16 cellular contexts compared by ENCODE assay signal in genomic region chr5:24850911-24851310, GRCh38.
A peak's percentile ranks its signal among the peaks of the same experiment; 100 is the strongest.
DNase-seq lines count a peak whose midpoint lies in the region; ATAC-seq, FAIRE-seq and TF ChIP-seq lines count a peak whose summit lies in the region.
"Had no signal": no experiment of that assay in that cellular context is flagged by ENCODE, and none has a peak within 500 bp of the region (broad histone marks: within the 10 kb centered on the region; RNA-seq: fewer than 3 reads in every experiment).

No MANE protein-coding gene starts in this region.

- no peak overlapping the region for H3K56ac ChIP-seq in H1 (replicated peaks; ENCODE audit: insufficient read length, low read depth, low read length)

- no peak overlapping the region for H3K18ac ChIP-seq in H1 (ENCODE audit: extremely low read depth, low read length)

- no peaks in the 10 kb centered on the region; the same call in 1 of the 2 replicates for H3K9me3 ChIP-seq in SU-DHL-6 (ENCODE audit: insufficient read depth, low read length)
- H3K9me3 ChIP-seq in H1 (ENCODE audit: insufficient read depth in 2 of 2, low read depth in 1 of 2, low read length in 1 of 2): no peaks in the 10 kb centered on the region

- H3K36me3 Mint-ChIP-seq in activated T-helper 2 cell treated with anti-CD3 and anti-CD28 coated beads, Interferon-gamma antibody, Interleukin-2, Interleukin-4, amounts not matched to agents 10 μg/mL and 5 μg/mL and 100 μg/mL, durations not matched to agents 14 hours and 24 hours and 36 hours (ENCODE audit: low read depth): no peaks in the 10 kb centered on the region
- H3K36me3 Mint-ChIP-seq: CD4-positive, alpha-beta memory T cell had no signal

- H4K20me1 ChIP-seq in SU-DHL-6 (ENCODE audit: low read depth, low read length): no peaks in the 10 kb centered on the region
- no peaks in the 10 kb centered on the region for H4K20me1 ChIP-seq in H1 (replicated peaks in 1 of 2; ENCODE audit: control insufficient read depth in 1 of 2, insufficient read depth in 2 of 2, low read length in 2 of 2)

- POLR2A ChIA-PET in H1 (lab: Charles Lee; ENCODE audit: partially characterized antibody): no interaction called here

- DNase-seq in G401 (ENCODE audit: low spot score): peak; percentile 12
- no peak for DNase-seq in H1 (ENCODE audit: low read depth in 1 of 2, low spot score in 2 of 2)
- peak; percentile 22 for DNase-seq in pons (ENCODE audit: low spot score)
- DNase-seq in activated T-helper 2 cell treated with anti-CD3 and anti-CD28 coated beads, Interferon-gamma antibody, Interleukin-2, Interleukin-4, amounts not matched to agents 10 μg/mL and 5 μg/mL and 100 μg/mL, durations not matched to agents 14 hours and 24 hours and 36 hours (ENCODE audit: low spot score): no peak
- DNase-seq in DMS79 (lab: John Stamatoyannopoulos, UW): no peak
- DNase-seq: ACHN; CD4-positive, alpha-beta memory T cell; COR-L47; GM23248; HCEC 1CT; HFFc6; Karpas-422 had no signal

- H3K79me1 ChIP-seq in H1 (ENCODE audit: low read depth, low read length): no peaks in the 10 kb centered on the region

- no peaks in the 10 kb centered on the region for H3K27me3 ChIP-seq in SU-DHL-6 (ENCODE audit: low read length)
- H3K27me3 ChIP-seq in H1 (replicated peaks in 1 of 4; ENCODE audit: control insufficient read depth in 3 of 4, extremely low read depth in 1 of 4, insufficient read depth in 3 of 4, low read length in 3 of 4): no peaks in the 10 kb centered on the region

- H3K27me3 Mint-ChIP-seq in activated T-helper 2 cell treated with anti-CD3 and anti-CD28 coated beads, Interferon-gamma antibody, Interleukin-2, Interleukin-4, amounts not matched to agents 10 μg/mL and 5 μg/mL and 100 μg/mL, durations not matched to agents 14 hours and 24 hours and 36 hours (ENCODE audit: low read depth): no peaks in the 10 kb centered on the region
- H3K27me3 Mint-ChIP-seq: B cell; CD4-positive, alpha-beta memory T cell had no signal

- H2BK12ac ChIP-seq in H1 (ENCODE audit: low read depth, low read length): no peak overlapping the region

- H2BK5ac ChIP-seq in H1 (ENCODE audit: low read depth, low read length): no peak overlapping the region

- no peak overlapping the region for H2BK120ac ChIP-seq in H1 (replicated peaks; ENCODE audit: low read depth, low read length)

- H3K4me1 ChIP-seq in H1 (replicated peaks in 1 of 4; ENCODE audit: control insufficient read depth in 3 of 4, insufficient read depth in 4 of 4, low read length in 3 of 4): peaks cover 0 to 11% (median under 1%) of the 10 kb centered on the region in 4 experiments; a peak in 1 of 7 replicates

- no peaks in the 10 kb centered on the region for H3K9me2 ChIP-seq in SU-DHL-6 (replicated peaks; ENCODE audit: insufficient read depth, low read length)

- no peak for ATAC-seq in GM21447 (IDR thresholded peaks at IDR 0.05; ENCODE audit: unreplicated experiment)
- ATAC-seq: K562 had no signal

- H3K9ac ChIP-seq in SU-DHL-6 (ENCODE audit: low read length) (no peak overlapping the region), H1 (replicated peaks in 1 of 4; ENCODE audit: extremely low read depth in 1 of 4, low read depth in 3 of 4, low read length in 3 of 4) (no peak overlapping the region)
- H3K9ac ChIP-seq: GM23248 had no signal

- no peaks in the 10 kb centered on the region for H3K36me3 ChIP-seq in SU-DHL-6 (ENCODE audit: low read length)
- H3K36me3 ChIP-seq in H1 (ENCODE audit: control insufficient read depth in 2 of 4, insufficient read depth in 4 of 4, low read length in 3 of 4): no peaks in the 10 kb centered on the region; a peak in 1 of 8 replicates

- no peak overlapping the region for H4K91ac ChIP-seq in H1 (replicated peaks; ENCODE audit: insufficient read length, low read length)

- no peak overlapping the region for H2BK15ac ChIP-seq in H1 (ENCODE audit: low read length)

- no peak overlapping the region for H3K23ac ChIP-seq in H1 (ENCODE audit: insufficient read length)

- no peak overlapping the region for H2AK5ac ChIP-seq in H1 (ENCODE audit: low read depth, low read length)

- TF ChIP-seq RAD21 in H1 (IDR thresholded peaks at IDR 0.05 in 1 of 2, conservative IDR thresholded peaks at IDR 0.05 in 1 of 2; ENCODE audit: low read depth in 2 of 2, low read length in 2 of 2): no peak

- 91% methylated on average over 3 of the region's 3 CpGs; no CpG with 5 or more reads in 1 of the 2 experiments for WGBS in H1 (ENCODE audit: extremely low coverage in 1 of 2, insufficient coverage in 1 of 2, insufficient read length in 1 of 2, insufficient replicate concordance in 2 of 2, low coverage in 1 of 2, low lambda C conversion rate in 2 of 2, missing lambda C conversion rate in 1 of 2), 2 experiments

- H4K5ac ChIP-seq in H1 (ENCODE audit: insufficient read length, low read depth, low read length): no peak overlapping the region

- FAIRE-seq in H1 (lab: Jason Lieb, UNC): no peak
- FAIRE-seq: K562 had no signal

- H2BK20ac ChIP-seq in H1 (ENCODE audit: low read length): no peak overlapping the region

- no peaks in the 10 kb centered on the region for H3F3A ChIP-seq in SU-DHL-6 (ENCODE audit: insufficient read depth)

- H3K79me2 ChIP-seq in SU-DHL-6 (ENCODE audit: insufficient read depth, low read length): no peaks in the 10 kb centered on the region
- no peaks in the 10 kb centered on the region for H3K79me2 ChIP-seq in H1 (ENCODE audit: control insufficient read depth in 1 of 2, insufficient read depth in 2 of 2, low read length in 2 of 2)

- no peak overlapping the region for H3K4ac ChIP-seq in H1 (replicated peaks; ENCODE audit: insufficient read length, low read depth, low read length)

- no peak overlapping the region for H3K4me2 ChIP-seq in SU-DHL-6 (ENCODE audit: low read depth, low read length, poor library complexity, severe bottlenecking)
- H3K4me2 ChIP-seq in H1 (ENCODE audit: insufficient read depth in 1 of 2, low read depth in 2 of 2, low read length in 2 of 2): no peak overlapping the region

- TF ChIP-seq POLR2A in H1 (IDR thresholded peaks at IDR 0.05; ENCODE audit: control extremely low read depth in 1 of 2, low read depth in 2 of 2, low read length in 2 of 2): no peak

- no peaks in the 10 kb centered on the region for H3K4me1 Mint-ChIP-seq in activated T-helper 2 cell treated with anti-CD3 and anti-CD28 coated beads, Interferon-gamma antibody, Interleukin-2, Interleukin-4, amounts not matched to agents 10 μg/mL and 5 μg/mL and 100 μg/mL, durations not matched to agents 14 hours and 24 hours and 36 hours (ENCODE audit: low read depth)
- H3K4me1 Mint-ChIP-seq: B cell; CD4-positive, alpha-beta memory T cell had no signal

- no peak overlapping the region for H3K14ac ChIP-seq in H1 (ENCODE audit: insufficient read length)

- intact Hi-C loops in activated T-helper 2 cell treated with anti-CD3 and anti-CD28 coated beads, Interferon-gamma antibody, Interleukin-2, Interleukin-4, amounts not matched to agents 10 μg/mL and 5 μg/mL and 100 μg/mL, durations not matched to agents 14 hours and 24 hours and 36 hours (cut with micrococcal nuclease): no loop called here

- no peak overlapping the region for H3K4me3 Mint-ChIP-seq in activated T-helper 2 cell treated with anti-CD3 and anti-CD28 coated beads, Interferon-gamma antibody, Interleukin-2, Interleukin-4, amounts not matched to agents 10 μg/mL and 5 μg/mL and 100 μg/mL, durations not matched to agents 14 hours and 24 hours and 36 hours (ENCODE audit: low read depth)
- H3K4me3 Mint-ChIP-seq: B cell; CD4-positive, alpha-beta memory T cell; HFFc6 had no signal

- no peak overlapping the region for H4K8ac ChIP-seq in H1 (ENCODE audit: extremely low read depth, insufficient read depth, low read length)

- CTCF ChIA-PET in H1 (lab: Charles Lee; ENCODE audit: partially characterized antibody): no interaction called here

- in situ Hi-C loops in G401 (cut with HindIII; ENCODE audit: low sequenced_read_pairs): no loop called here

- H3K27ac ChIP-seq in SU-DHL-6 (ENCODE audit: low read depth, low read length) (no peak overlapping the region), H1 (ENCODE audit: low read depth, low read length) (no peak overlapping the region)
- H3K27ac ChIP-seq: GM23248 had no signal

- TF ChIP-seq CTCF in SU-DHL-6 (IDR thresholded peaks at IDR 0.05; ENCODE audit: insufficient read depth, low read length, poor library complexity, severe bottlenecking) (no peak), H1 (IDR thresholded peaks at IDR 0.05; ENCODE audit: control extremely low read depth in 1 of 3, insufficient read depth in 1 of 3, low read depth in 1 of 3, low read length in 3 of 3) (no peak)

- H3K23me2 ChIP-seq in H1 (ENCODE audit: low read depth, low read length): no peaks in the 10 kb centered on the region

- peaks cover 45% of the 10 kb centered on the region for H3K9me3 Mint-ChIP-seq in activated T-helper 2 cell treated with anti-CD3 and anti-CD28 coated beads, Interferon-gamma antibody, Interleukin-2, Interleukin-4, amounts not matched to agents 10 μg/mL and 5 μg/mL and 100 μg/mL, durations not matched to agents 14 hours and 24 hours and 36 hours

- H2AFZ ChIP-seq in SU-DHL-6 (ENCODE audit: low read depth, low read length, severe bottlenecking) (peak overlapping the region; percentile 25), H1 (ENCODE audit: low read length) (peak overlapping the region; percentile 29; the same call in 1 of the 2 replicates)
- H2AFZ ChIP-seq: GM23248 had no signal

- H3K4me3 ChIP-seq in SU-DHL-6 (ENCODE audit: insufficient read depth, low read length, poor library complexity, severe bottlenecking) (no peak overlapping the region), H1 (ENCODE audit: extremely low read depth in 1 of 4, insufficient read depth in 2 of 4, low read depth in 3 of 4, low read length in 4 of 4) (no peak overlapping the region)
- H3K4me3 ChIP-seq: GM23248, K562 had no signal

- H3K27ac Mint-ChIP-seq in activated T-helper 2 cell treated with anti-CD3 and anti-CD28 coated beads, Interferon-gamma antibody, Interleukin-2, Interleukin-4, amounts not matched to agents 10 μg/mL and 5 μg/mL and 100 μg/mL, durations not matched to agents 14 hours and 24 hours and 36 hours: no peak overlapping the region
- H3K27ac Mint-ChIP-seq: B cell; CD4-positive, alpha-beta memory T cell; HFFc6 had no signal

- no peak for TF ChIP-seq EP300 in H1 (IDR thresholded peaks at IDR 0.05; ENCODE audit: borderline replicate concordance in 1 of 2, low read depth in 2 of 2, low read length in 2 of 2)

TF ChIP-seq in H1, 55 proteins besides CTCF, POLR2A, EP300 and RAD21 (continues in another document):
- no peak for TF ChIP-seq ASH2L (IDR thresholded peaks at IDR 0.05; ENCODE audit: low read length)
- TF ChIP-seq KDM4A (IDR thresholded peaks at IDR 0.05; ENCODE audit: low read depth, low read length, severe bottlenecking): no peak
- no peak for TF ChIP-seq NANOG (IDR thresholded peaks at IDR 0.05; ENCODE audit: insufficient read depth, low read depth, low read length, poor library complexity, severe bottlenecking)
- TF ChIP-seq CREB1 (IDR thresholded peaks at IDR 0.05): no peak
- no peak for TF ChIP-seq BACH1 (IDR thresholded peaks at IDR 0.05; ENCODE audit: low read length)

Comparison
In these comparisons a context has a peak if more than half of its experiments do, and no peak if none do; other contexts are left out.
1. DNase-seq: peak in G401 (single experiment) and pons (single experiment); none in H1 (0 of 2), activated T-helper 2 cell treated with anti-CD3 and anti-CD28 coated beads, Interferon-gamma antibody, Interleukin-2, Interleukin-4, amounts not matched to agents 10 μg/mL and 5 μg/mL and 100 μg/mL, durations not matched to agents 14 hours and 24 hours and 36 hours (single experiment) and DMS79 (single experiment).